In genomic region chr22:49965291-49966040, GRCh38 we compare ENCODE assay signal across 10 cellular contexts. TPM values are rescaled to one million over a fixed set of nuclear protein-coding genes. Genes with fewer than 3 reads are reported as not detected.
DNase-seq lines count a peak whose midpoint lies in the region; ATAC-seq and TF ChIP-seq lines count a peak whose summit lies in the region.
"Had no signal": no experiment of that assay in that cellular context is flagged by ENCODE, and none has a peak within 500 bp of the region (broad histone marks: within the 10 kb centered on the region; RNA-seq: fewer than 3 reads in every experiment).

No MANE protein-coding gene starts in this region.

- H3K36me3 ChIP-seq in BLaER1 treated with 17β-estradiol and CSF1 and Interleukin-3, amounts not matched to agents 10 nM and 100 nM: peaks cover 14 to 41% (median 32%) of the 10 kb centered on the region in 11 experiments
- peaks cover 32% of the 10 kb centered on the region for H3K36me3 ChIP-seq in WERI-Rb-1
- peaks cover 11 to 41% (median 34%) of the 10 kb centered on the region in 4 donors for H3K36me3 ChIP-seq in esophagus muscularis mucosa
- no peaks in the 10 kb centered on the region for H3K36me3 ChIP-seq in GM23338 (ENCODE audit: insufficient read depth)

- peak overlapping the region in 4 of 10 experiments; percentile 47 to 98 (median 95); a peak in 7 of 20 replicates for H3K4me3 ChIP-seq in BLaER1 treated with 17β-estradiol and CSF1 and Interleukin-3, amounts not matched to agents 10 nM and 100 nM
- H3K4me3 ChIP-seq in WERI-Rb-1 (ENCODE audit: low read depth, low read length): no peak overlapping the region
- H3K4me3 ChIP-seq in esophagus muscularis mucosa: peak overlapping the region in 2 of 4 donors; percentile 73 to 94
- H3K4me3 ChIP-seq in GM23338: no peak overlapping the region
- H3K4me3 ChIP-seq: GM23248 had no signal

- H3K27me3 ChIP-seq in BLaER1 treated with 17β-estradiol and CSF1 and Interleukin-3, amounts not matched to agents 10 nM and 100 nM: peaks cover 0 to 6% (median 0%) of the 10 kb centered on the region in 11 experiments; a peak in 2 of 22 replicates
- H3K27me3 ChIP-seq in WERI-Rb-1 (ENCODE audit: insufficient read depth, low read depth, severe bottlenecking) (no peaks in the 10 kb centered on the region), esophagus muscularis mucosa (no peaks in the 10 kb centered on the region), GM23338 (ENCODE audit: insufficient read depth) (peaks cover 14% of the 10 kb centered on the region)

- H3K4me1 Mint-ChIP-seq in GM23338: peaks cover 5% of the 10 kb centered on the region

- peaks cover 12% of the 10 kb centered on the region for H3K27me3 Mint-ChIP-seq in GM23338 (ENCODE audit: insufficient read depth, low read depth, poor library complexity)

- TF ChIP-seq EP300 in esophagus muscularis mucosa (IDR thresholded peaks at IDR 0.05): no peak

- H3K9ac ChIP-seq in BLaER1 treated with 17β-estradiol and CSF1 and Interleukin-3, amounts not matched to agents 10 nM and 100 nM: peak overlapping the region; percentile 57 to 95 (median 75); a peak in 18 of 22 replicates
- H3K9ac ChIP-seq: GM23248 had no signal

- TF ChIP-seq POLR2A in esophagus muscularis mucosa (IDR thresholded peaks at IDR 0.05; ENCODE audit: low read depth): no peak

- H3K4me1 ChIP-seq in BLaER1 treated with 17β-estradiol and CSF1 and Interleukin-3, amounts not matched to agents 10 nM and 100 nM: peaks cover 67 to 80% (median 71%) of the 10 kb centered on the region in 10 experiments
- H3K4me1 ChIP-seq in esophagus muscularis mucosa (peaks cover 71 to 96% (median 79%) of the 10 kb centered on the region in 4 donors), GM23338 (ENCODE audit: insufficient read depth) (no peaks in the 10 kb centered on the region)

- no peak for ATAC-seq in sciatic nerve
- no peak for ATAC-seq in GM23338

- no peak overlapping the region for H3K27ac Mint-ChIP-seq in GM23338

- H3K4me3 Mint-ChIP-seq in GM23338: no peak overlapping the region

- whole genome bisulfite sequencing in esophagus muscularis mucosa: no CpG with 5 or more reads among the region's 18 CpGs

- TF ChIP-seq CTCF in WERI-Rb-1 (IDR thresholded peaks at IDR 0.05; ENCODE audit: low read depth, low read length) (no peak), esophagus muscularis mucosa (IDR thresholded peaks at IDR 0.05) (no peak), GM23338 (conservative IDR thresholded peaks at IDR 0.05; ENCODE audit: low read depth in 2 of 2) (no peak)

- peaks cover 14% of the 10 kb centered on the region for H3K79me2 ChIP-seq in GM23338 (replicated peaks; ENCODE audit: insufficient read depth)

- H3K9me3 Mint-ChIP-seq in GM23338: no peaks in the 10 kb centered on the region; the same call in 2 of the 3 replicates

- no peaks in the 10 kb centered on the region for H3F3A ChIP-seq in GM23338 (replicated peaks; ENCODE audit: low read depth)

- H4K20me1 ChIP-seq in BLaER1 treated with 17β-estradiol and CSF1 and Interleukin-3, amounts not matched to agents 10 nM and 100 nM: peaks cover 47 to 98% (median 66%) of the 10 kb centered on the region in 11 experiments
- H4K20me1 ChIP-seq in GM23338 (replicated peaks; ENCODE audit: insufficient read depth): 0 out of 2 replicates have a peak, but pooled peaks cover 5% of the 10 kb centered on the region

- H3K9me3 ChIP-seq in BLaER1 treated with 17β-estradiol and CSF1 and Interleukin-3, amounts not matched to agents 10 nM and 100 nM (replicated peaks in 1 of 11): no peaks in the 10 kb centered on the region
- H3K9me3 ChIP-seq in WERI-Rb-1 (ENCODE audit: severe bottlenecking) (no peaks in the 10 kb centered on the region), esophagus muscularis mucosa (no peaks in the 10 kb centered on the region)

- no peak overlapping the region for H2AFZ ChIP-seq in GM23338
- H2AFZ ChIP-seq: GM23248 had no signal

- intact Hi-C loops in esophagus muscularis mucosa (cut with DNase I): no loop called here
- intact Hi-C loops in sciatic nerve (cut with DNase I): no loop called here

- no peaks in the 10 kb centered on the region for H3K9me2 ChIP-seq in GM23338 (ENCODE audit: insufficient read depth)

- peaks cover 19% of the 10 kb centered on the region for H3K36me3 Mint-ChIP-seq in GM23338 (ENCODE audit: low read depth)

- DNase-seq in WERI-Rb-1 (peak; percentile 7), esophagus muscularis mucosa (ENCODE audit: extremely low spot score) (no peak), sciatic nerve (ENCODE audit: low spot score) (peak; percentile 57), AG08395 (ENCODE audit: low spot score) (no peak), NCI-H1105 treated with DMSO at 0.1 percent for 48 hours (lab: John Stamatoyannopoulos, UW) (no peak), GM23338 (ENCODE audit: low spot score) (no peak), NCI-H524 (lab: John Stamatoyannopoulos, UW) (no peak)
- DNase-seq: GM23248 had no signal

- peak overlapping the region in 10 of 11 experiments; percentile 18 to 86 (median 82); a peak in 13 of 22 replicates for H3K27ac ChIP-seq in BLaER1 treated with 17β-estradiol and CSF1 and Interleukin-3, amounts not matched to agents 10 nM and 100 nM
- H3K27ac ChIP-seq in WERI-Rb-1: no peak overlapping the region
- H3K27ac ChIP-seq in esophagus muscularis mucosa (replicated peaks in 1 of 4): peak overlapping the region; percentile 88 to 98 (median 95)
- H3K27ac ChIP-seq in GM23338 (ENCODE audit: low read depth): no peak overlapping the region
- H3K27ac ChIP-seq: GM23248 had no signal

- H3K4me2 ChIP-seq in BLaER1 treated with 17β-estradiol and CSF1 and Interleukin-3, amounts not matched to agents 10 nM and 100 nM: peak overlapping the region; percentile 96 to 100 (median 98)
- H3K4me2 ChIP-seq in GM23338: no peak overlapping the region

TF ChIP-seq in GM23338, 12 proteins besides CTCF, POLR2A, EP300 and RAD21 (continues in another document):
- TF ChIP-seq REST (IDR thresholded peaks at IDR 0.05; ENCODE audit: unreplicated experiment): no peak
- no peak for TF ChIP-seq CREB1 (CRISPR knock-in tag; IDR thresholded peaks at IDR 0.05; ENCODE audit: low read depth)
- no peak for TF ChIP-seq ETS1 (IDR thresholded peaks at IDR 0.05)
- TF ChIP-seq POLR2AphosphoS5 (IDR thresholded peaks at IDR 0.05; ENCODE audit: low read depth): no peak
- TF ChIP-seq STAT1 (IDR thresholded peaks at IDR 0.05; ENCODE audit: unreplicated experiment): no peak

RNA-seq across cellular contexts. Expression of gene PIM3, which starts 4.9 kb away (rescaled TPM):
- total RNA-seq in esophagus muscularis mucosa: 100 to 1,000 TPM in 1 of 4 donors, 10 to 100 TPM in 3; 36.1 to 106 (median 56.5) TPM
- total RNA-seq in sciatic nerve: 62.2 TPM
- total RNA-seq in GM23338 (2014; rRNA removed; shearing (Covaris generic)): 30.6 and 37.3 TPM in 2 replicates
- polyA plus RNA-seq in GM23338 (2016; fragmentation: Nextera tagmentation; extraction: Ambion mirVana): 17.7 and 18.8 TPM in 2 replicates

RNA-seq across cellular contexts. Expression of gene CRELD2, which starts 47.0 kb away (rescaled TPM):
- total RNA-seq in esophagus muscularis mucosa (10 to 100 TPM; 32.0 to 38.2 (median 34.2) TPM), sciatic nerve (35.8 TPM)
- 34.4 and 35.7 TPM in 2 replicates for total RNA-seq in GM23338 (2014; rRNA removed; shearing (Covaris generic))
- polyA plus RNA-seq in GM23338 (2016; fragmentation: Nextera tagmentation; extraction: Ambion mirVana): 47.7 and 49.4 TPM in 2 replicates

RNA-seq across cellular contexts. Expression of gene IL17REL, which starts 47.1 kb away (rescaled TPM):
- total RNA-seq in esophagus muscularis mucosa (not detected), sciatic nerve (not detected)
- 0.31 TPM in 1 of 2 replicates, not detected in the other for total RNA-seq in GM23338 (2014; rRNA removed; shearing (Covaris generic))
- polyA plus RNA-seq in GM23338 (2016; fragmentation: Nextera tagmentation; extraction: Ambion mirVana): not detected in 2 replicates
- total RNA-seq: GM23248, SK-MEL-5 had no signal
- polyA plus RNA-seq: GM23248 had no signal

RNA-seq across cellular contexts. Expression of gene ALG12, which starts 47.2 kb away (rescaled TPM):
- total RNA-seq in esophagus muscularis mucosa: 10 to 100 TPM; 17.7 to 28.0 (median 23.8) TPM
- 13.6 TPM for total RNA-seq in sciatic nerve
- total RNA-seq in GM23338 (2014; rRNA removed; shearing (Covaris generic)): 23.3 and 26.9 TPM in 2 replicates
- 18.7 and 21.8 TPM in 2 replicates for polyA plus RNA-seq in GM23338 (2016; fragmentation: Nextera tagmentation; extraction: Ambion mirVana)

Comparison
In these comparisons a context has a peak if more than half of its experiments do, and no peak if none do; other contexts are left out.
1. H3K27ac ChIP-seq: peak in BLaER1 treated with 17β-estradiol and CSF1 and Interleukin-3, amounts not matched to agents 10 nM and 100 nM (10 of 11) and esophagus muscularis mucosa (4 of 4); none in WERI-Rb-1 (single experiment) and GM23338 (single experiment).
2. DNase-seq: peak in WERI-Rb-1 (single experiment) and sciatic nerve (single experiment); none in esophagus muscularis mucosa (single experiment), AG08395 (single experiment), NCI-H1105 treated with DMSO at 0.1 percent for 48 hours (single experiment), GM23338 (single experiment) and NCI-H524 (0 of 2).